In genomic region chr4:2811830-2812599, GRCh38 we compare ENCODE assay signal across 8 cellular contexts. TPM values are rescaled to one million over a fixed set of nuclear protein-coding genes. Genes with fewer than 3 reads are reported as not detected.
DNase-seq lines count a peak whose midpoint lies in the region; ATAC-seq, FAIRE-seq and TF ChIP-seq lines count a peak whose summit lies in the region.

No MANE protein-coding gene starts in this region.

- peaks cover 3% of the 10 kb centered on the region for H3K27me3 Mint-ChIP-seq in IgD-negative memory B cell

- peak overlapping the region; percentile 64 to 95 (median 68) for H3K27ac Mint-ChIP-seq in IgD-negative memory B cell

- no peak overlapping the region for H3K9ac ChIP-seq in kidney (ENCODE audit: low read length in 2 of 2)

- H3K4me1 ChIP-seq in body of pancreas (peaks cover 7% of the 10 kb centered on the region), kidney (ENCODE audit: control insufficient read depth in 1 of 2, insufficient read depth in 1 of 2, low read depth in 1 of 2, low read length in 2 of 2) (peaks cover 23 to 40% of the 10 kb centered on the region in 2 donors)

- TF ChIP-seq CTCF in body of pancreas (IDR thresholded peaks at IDR 0.05): no peak
- TF ChIP-seq CTCF in kidney (IDR thresholded peaks at IDR 0.05; ENCODE audit: borderline replicate concordance, extremely low read depth, insufficient read depth): no peak

- H3K36me3 Mint-ChIP-seq in IgD-negative memory B cell: peaks cover 2% of the 10 kb centered on the region

- H3K27me3 ChIP-seq in body of pancreas: no peaks in the 10 kb centered on the region

- ATAC-seq in GM21423 (IDR thresholded peaks at IDR 0.05; ENCODE audit: unreplicated experiment) (peak; percentile 75), body of pancreas (peak; percentile 34)

- H3K27ac ChIP-seq in body of pancreas (peak overlapping the region in 2 of 4 donors; percentile 49 to 64), kidney (ENCODE audit: low read depth in 2 of 2, low read length in 2 of 2) (peak overlapping the region; percentile 16 to 57)

- WGBS in body of pancreas, 2 donors: 59 to 90% methylated on average over 8 to 21 of the region's 21 CpGs

- H3K9me3 ChIP-seq in body of pancreas (no peaks in the 10 kb centered on the region), kidney (ENCODE audit: control insufficient read depth in 1 of 2, low read length in 2 of 2) (no peaks in the 10 kb centered on the region)

- H3K4me3 ChIP-seq in body of pancreas (no peak overlapping the region), kidney (ENCODE audit: low read length in 2 of 2) (no peak overlapping the region)

- no peaks in the 10 kb centered on the region for H3K36me3 ChIP-seq in body of pancreas (replicated peaks in 1 of 2; ENCODE audit: insufficient read depth in 1 of 2, low read depth in 2 of 2)
- H3K36me3 ChIP-seq in kidney (ENCODE audit: control insufficient read depth in 1 of 2, insufficient read depth in 2 of 2, low read length in 2 of 2): peaks cover 3 to 4% of the 10 kb centered on the region in 2 donors

- FAIRE-seq in kidney (lab: Jason Lieb, UNC): no peak

- H3K4me3 Mint-ChIP-seq in IgD-negative memory B cell: peak overlapping the region; percentile 79 to 96 (median 85)

- peaks cover 28 to 54% (median 53%) of the 10 kb centered on the region in 3 donors for H3K4me1 Mint-ChIP-seq in IgD-negative memory B cell

- no peaks in the 10 kb centered on the region for H3K9me3 Mint-ChIP-seq in IgD-negative memory B cell

- intact Hi-C loops in body of pancreas (cut with DNase I): no loop called here
- intact Hi-C loops in kidney (cut with DNase I): no loop called here

- DNase-seq in DMS53 (lab: John Stamatoyannopoulos, UW) (peak; percentile 83), SW480 (ENCODE audit: low spot score) (peak; percentile 85), body of pancreas (peak in 3 of 4 donors; percentile 41 to 78 (median 50)), kidney (peak; percentile 93), NCI-H1436 treated with DMSO at 0.1 percent for 48 hours (lab: John Stamatoyannopoulos, UW) (no peak)
- DNase-seq in stimulated activated CD4-positive, alpha-beta T cell treated with anti-CD3 and anti-CD28 coated beads, Interleukin-4, amount 100 ng/mL, for 24 hours: peak; percentile 62

- peak in 2 of 3 donors; percentile 23 for TF ChIP-seq POLR2A in body of pancreas (IDR thresholded peaks at IDR 0.05)

RNA-seq across cellular contexts. Expression of gene SH3BP2, which starts 19.1 kb away (rescaled TPM):
- polyA plus RNA-seq in IgD-negative memory B cell: 22.7 TPM
- 10 to 100 TPM; 29.0 to 33.5 TPM for total RNA-seq in body of pancreas
- 128 TPM for total RNA-seq in kidney
- polyA plus RNA-seq in kidney (ENCODE audit: insufficient read depth, low read depth, low replicate concordance): 27.3 TPM

RNA-seq across cellular contexts. Expression of gene ADD1, which starts 31.6 kb away (rescaled TPM):
- polyA plus RNA-seq in IgD-negative memory B cell (300 TPM), kidney (ENCODE audit: insufficient read depth, low read depth, low replicate concordance) (232 TPM)
- total RNA-seq in body of pancreas (100 to 1,000 TPM in 1 of 2 donors, 10 to 100 TPM in 1; 84.1 to 266 TPM), kidney (313 TPM)

RNA-seq across cellular contexts. Expression of gene TNIP2, which starts 55.9 kb away (rescaled TPM):
- polyA plus RNA-seq in IgD-negative memory B cell: 54.5 TPM
- 10 to 100 TPM; 39.7 to 75.8 TPM for total RNA-seq in body of pancreas
- total RNA-seq in kidney: 44.4 TPM
- polyA plus RNA-seq in kidney (ENCODE audit: insufficient read depth, low read depth, low replicate concordance): 43.1 TPM
